Comparison of ENCODE assay signal across 9 cellular contexts in the genomic region with DNA sequence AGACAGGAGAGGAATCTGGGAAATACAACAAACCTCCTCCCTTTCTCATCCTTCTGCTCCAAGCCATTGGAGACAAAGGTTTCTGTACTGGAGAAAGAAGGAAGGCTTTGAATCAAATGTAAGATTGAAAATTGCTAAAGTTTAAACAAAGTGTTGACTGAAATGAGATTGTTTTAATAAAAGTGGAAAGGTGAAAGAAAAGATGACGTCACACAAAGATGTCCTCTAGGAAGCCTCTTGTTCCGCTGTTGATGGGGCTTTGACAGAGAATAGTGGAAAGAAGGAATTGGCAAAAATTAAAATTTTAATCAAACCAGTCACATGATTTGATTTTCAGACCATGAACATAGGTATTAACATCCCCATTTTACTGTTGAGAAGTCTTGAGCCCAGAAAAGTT.
"Had no signal": no experiment of that assay in that cellular context is flagged by ENCODE, and none has a peak within 500 bp of the region (broad histone marks: within the 10 kb centered on the region; RNA-seq: fewer than 3 reads in every experiment).

No MANE protein-coding gene starts in this region.

- DNase-seq: H9, HCEC 1CT, IMR-90, KBM-7 had no signal

- ATAC-seq: GM23338 had no signal

- H3K4me3 Mint-ChIP-seq: GM23338, H9 had no signal

- H3K27ac Mint-ChIP-seq: GM23338, H9 had no signal

- H2AFZ ChIP-seq: GM23338 had no signal

- H3K4me2 ChIP-seq: GM23338, KMS-11 had no signal

- H3K27ac ChIP-seq: KMS-11 had no signal

- H3K4me3 ChIP-seq: GM23338 had no signal

- FAIRE-seq: H1, H54, HTR-8/SVneo had no signal

- H3K9ac ChIP-seq: KMS-11 had no signal
